6 cellular contexts compared by ENCODE assay signal in genomic region chr21:10461445-10461844, GRCh38. TPM values are rescaled to one million over a fixed set of nuclear protein-coding genes. Genes with fewer than 3 reads are reported as not detected.
"Had no signal": no experiment of that assay in that cellular context is flagged by ENCODE, and none has a peak within 500 bp of the region (broad histone marks: within the 10 kb centered on the region; RNA-seq: fewer than 3 reads in every experiment).

No MANE protein-coding gene starts in this region.

RNA-seq across cellular contexts. Expression of gene TPTE, which starts 59.9 kb away (rescaled TPM):
- total RNA-seq: GM23338, H1, H9, HepG2, HT-29 had no signal
- polyA plus RNA-seq: GM23338, H1, HepG2, IgD-negative memory B cell had no signal
